Comparison of ENCODE assay signal across 1 cellular context in genomic region chr19:51327066-51327985, GRCh38.
TF ChIP-seq lines count a peak whose summit lies in the region.

No MANE protein-coding gene starts in this region.

TF ChIP-seq in K562, 482 proteins besides CTCF, POLR2A, EP300 and RAD21 (continues in another document):
- TF ChIP-seq SP1 (CRISPR knock-in tag; IDR thresholded peaks at IDR 0.05) (peak; percentile 37; the same call in 1 of the 2 replicates), CBX1 (IDR thresholded peaks at IDR 0.05; ENCODE audit: low read depth) (peak; percentile 78; the same call in 1 of the 2 replicates), EP400 (IDR thresholded peaks at IDR 0.05) (peak; percentile 55), MYC (IDR thresholded peaks at IDR 0.05; ENCODE audit: low read depth, low read length) (peak; percentile 63; the same call in 1 of the 2 replicates), MYC (CRISPR knock-in tag; IDR thresholded peaks at IDR 0.05; ENCODE audit: borderline replicate concordance, low read depth) (no peak), CREB1 (IDR thresholded peaks at IDR 0.05) (peak; percentile 21; the same call in 1 of the 2 replicates), CREB1 (CRISPR knock-in tag; IDR thresholded peaks at IDR 0.05) (no peak), ATF1 (CRISPR knock-in tag; IDR thresholded peaks at IDR 0.05) (no peak), ATF1 (tag; IDR thresholded peaks at IDR 0.05) (peak; percentile 61), ZNF609 (CRISPR knock-in tag; IDR thresholded peaks at IDR 0.05; ENCODE audit: borderline replicate concordance) (no peak), HCFC1 (IDR thresholded peaks at IDR 0.05; ENCODE audit: low read depth, low read length) (peak; percentile 46; the same call in 1 of the 2 replicates), BACH1 (tag; IDR thresholded peaks at IDR 0.05) (no peak), CXXC5 (CRISPR knock-in tag; IDR thresholded peaks at IDR 0.05) (peak; percentile 79), GMEB1 (CRISPR knock-in tag; IDR thresholded peaks at IDR 0.05) (peak; percentile 74), ZNF41 (CRISPR knock-in tag; conservative IDR thresholded peaks at IDR 0.05) (no peak), PRDM10 (IDR thresholded peaks at IDR 0.05; ENCODE audit: partially characterized antibody) (no peak), ZNF740 (CRISPR knock-in tag; IDR thresholded peaks at IDR 0.05) (no peak), ZNF740 (tag; IDR thresholded peaks at IDR 0.05) (no peak), CREM (IDR thresholded peaks at IDR 0.05; ENCODE audit: low read depth) (peak; percentile 82), MXI1 (IDR thresholded peaks at IDR 0.05; ENCODE audit: low read depth, low read length) (no peak), ATF7 (IDR thresholded peaks at IDR 0.05) (peak; percentile 23; the same call in 1 of the 2 replicates), PHF20 (IDR thresholded peaks at IDR 0.05; ENCODE audit: partially characterized antibody) (peak; percentile 34), LARP7 (IDR thresholded peaks at IDR 0.05) (no peak), HMGN3 (IDR thresholded peaks at IDR 0.05; ENCODE audit: borderline replicate concordance, extremely low read depth, insufficient read length, low read depth, low read length) (peak; percentile 55), BRD4 (IDR thresholded peaks at IDR 0.05) (no peak), ASH1L (IDR thresholded peaks at IDR 0.05; ENCODE audit: borderline replicate concordance, low read depth, partially characterized antibody) (no peak), ERF (CRISPR knock-in tag; IDR thresholded peaks at IDR 0.05) (0 out of 2 replicates have a peak, but pooled peaks have one; percentile 18), KDM5B (IDR thresholded peaks at IDR 0.05; ENCODE audit: insufficient replicate concordance, low read depth, low read length) (peak; percentile 89), TFAP4 (CRISPR knock-in tag; IDR thresholded peaks at IDR 0.05; ENCODE audit: borderline replicate concordance) (0 out of 2 replicates have a peak, but pooled peaks have one; percentile 23), PHF21A (IDR thresholded peaks at IDR 0.05; ENCODE audit: borderline replicate concordance, low read depth) (no peak), ZNF263 (CRISPR knock-in tag; IDR thresholded peaks at IDR 0.05; ENCODE audit: borderline replicate concordance) (no peak), ZBTB40 (IDR thresholded peaks at IDR 0.05) (0 out of 2 replicates have a peak, but pooled peaks have one; percentile 32), ZBTB40 (CRISPR knock-in tag; IDR thresholded peaks at IDR 0.05) (no peak), DNMT1 (IDR thresholded peaks at IDR 0.05) (no peak), EHMT2 (IDR thresholded peaks at IDR 0.05) (no peak), ZBTB8A (IDR thresholded peaks at IDR 0.05; ENCODE audit: partially characterized antibody) (no peak), BHLHE40 (IDR thresholded peaks at IDR 0.05; ENCODE audit: low read length) (0 out of 2 replicates have a peak, but pooled peaks have one; percentile 21), MAX (CRISPR knock-in tag; IDR thresholded peaks at IDR 0.05) (peak; percentile 80), VEZF1 (CRISPR knock-in tag; IDR thresholded peaks at IDR 0.05) (peak; percentile 58)
